ENCODE assay signal across 8 cellular contexts in genomic region chr5:53481354-53481886, GRCh38. TPM values are rescaled to one million over a fixed set of nuclear protein-coding genes. Genes with fewer than 3 reads are reported as not detected.
DNase-seq lines count a peak whose midpoint lies in the region; ATAC-seq and TF ChIP-seq lines count a peak whose summit lies in the region.

No MANE protein-coding gene starts in this region.

- H3K36me3 ChIP-seq in RWPE2 (ENCODE audit: low read depth) (peaks cover 31% of the 10 kb centered on the region), sigmoid colon (no peaks in the 10 kb centered on the region)

- H3K9me3 ChIP-seq in RWPE2 (ENCODE audit: severe bottlenecking) (no peaks in the 10 kb centered on the region), sigmoid colon (no peaks in the 10 kb centered on the region)

- no peak for TF ChIP-seq EP300 in sigmoid colon (IDR thresholded peaks at IDR 0.05)

- WGBS in sigmoid colon, 2 donors, result 3 to 6% methylated on average over 5 of the region's 5 CpGs

- DNase-seq in GM12865 (ENCODE audit: low read depth), result no peak
- no peak for DNase-seq in RWPE2 (ENCODE audit: low spot score)
- peak; percentile 68 for DNase-seq in fibroblast of the aortic adventitia (ENCODE audit: low read depth)
- no peak for DNase-seq in sigmoid colon
- no peak for DNase-seq in C1 segment of cervical spinal cord (lab: John Stamatoyannopoulos, UW)
- DNase-seq in NCI-H2196 treated with DMSO at 0.1 percent for 48 hours (lab: John Stamatoyannopoulos, UW; ENCODE audit: unreplicated experiment), result no peak
- DNase-seq in SIG-M5 treated with dmso at 0.1 percent for 504 hours (lab: John Stamatoyannopoulos, UW; ENCODE audit: unreplicated experiment), result no peak

- no peaks in the 10 kb centered on the region for H3K27me3 ChIP-seq in RWPE2 (ENCODE audit: insufficient read depth, poor library complexity, severe bottlenecking)
- no peaks in the 10 kb centered on the region for H3K27me3 ChIP-seq in sigmoid colon

- no peak for TF ChIP-seq POLR2A in sigmoid colon (IDR thresholded peaks at IDR 0.05)

- H3K27ac ChIP-seq in RWPE2 (ENCODE audit: poor library complexity, severe bottlenecking), result peak overlapping the region; percentile 79
- peak overlapping the region; percentile 69 to 84 (median 72) for H3K27ac ChIP-seq in sigmoid colon

- no peak for TF ChIP-seq CTCF in GM12865 (IDR thresholded peaks at IDR 0.05; ENCODE audit: insufficient read depth, low read depth, low read length, missing control alignments)
- TF ChIP-seq CTCF in RWPE2 (IDR thresholded peaks at IDR 0.05; ENCODE audit: poor library complexity, severe bottlenecking), result no peak
- TF ChIP-seq CTCF in fibroblast of the aortic adventitia (IDR thresholded peaks at IDR 0.05; ENCODE audit: insufficient read depth, low read length), result no peak
- TF ChIP-seq CTCF in sigmoid colon (IDR thresholded peaks at IDR 0.05), result no peak

- intact Hi-C loops in sigmoid colon (cut with DNase I), result loop anchor here (5.0 to 10.0 kb wide), 2 partner anchors 736 to 833 kb away; partner anchors contain the start of gene ARL15

- no peak for ATAC-seq in RWPE2 (ENCODE audit: low read depth)
- ATAC-seq in GM18511 (IDR thresholded peaks at IDR 0.05; ENCODE audit: unreplicated experiment), result no peak

- H3K4me3 ChIP-seq in GM12865 (ENCODE audit: low read depth, low read length), result peak overlapping the region; percentile 54
- peak overlapping the region; percentile 93 for H3K4me3 ChIP-seq in RWPE2 (ENCODE audit: severe bottlenecking)
- H3K4me3 ChIP-seq in fibroblast of the aortic adventitia (ENCODE audit: low read depth, low read length), result peak overlapping the region; percentile 99
- H3K4me3 ChIP-seq in sigmoid colon, result peak overlapping the region; percentile 34 to 81 (median 62)

- H3K4me1 ChIP-seq in RWPE2 (ENCODE audit: insufficient read depth, poor library complexity, severe bottlenecking), result no peaks in the 10 kb centered on the region
- H3K4me1 ChIP-seq in sigmoid colon, result peaks cover 0 to 30% (median 22%) of the 10 kb centered on the region in 4 donors

RNA-seq across cellular contexts. Expression of gene FST, which starts 1.0 kb away (rescaled TPM):
- total RNA-seq in fibroblast of the aortic adventitia (ENCODE audit: low replicate concordance), result 80.2 and 104 TPM in 2 replicates
- total RNA-seq in sigmoid colon, result 1 to 10 TPM; 3.0 to 8.8 (median 4.8) TPM
- polyA plus RNA-seq in sigmoid colon, result 1 to 10 TPM in 2 of 3 donors, under 1 TPM in 1; 0.46 to 1.9 (median 1.2) TPM
